Comparison of ENCODE assay signal across 8 cellular contexts in the genomic region with DNA sequence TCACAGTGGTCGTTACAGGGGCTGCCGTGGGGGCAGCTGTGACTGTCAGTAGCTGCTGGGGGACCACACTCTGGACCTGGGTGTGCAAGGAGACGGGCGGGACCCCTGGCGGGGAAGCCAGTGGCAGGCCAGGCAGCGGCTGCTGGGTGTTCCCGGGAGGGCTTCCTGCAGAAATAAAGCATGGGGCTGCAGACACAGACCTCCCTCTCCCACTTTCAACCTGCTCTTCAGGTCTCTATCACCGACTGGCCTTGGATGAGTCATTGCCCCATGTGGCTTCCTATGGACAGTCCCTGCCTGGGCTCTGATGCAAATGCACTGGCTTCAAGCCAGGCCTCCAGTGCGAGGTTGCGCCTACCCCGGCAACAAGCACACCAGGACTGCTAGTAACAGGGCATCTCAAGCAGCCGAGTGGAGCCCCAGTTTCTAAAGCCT. TPM values are rescaled to one million over a fixed set of nuclear protein-coding genes. Genes with fewer than 3 reads are reported as not detected.
DNase-seq lines count a peak whose midpoint lies in the region; ATAC-seq, FAIRE-seq and TF ChIP-seq lines count a peak whose summit lies in the region.

No MANE protein-coding gene starts in this region.

- H3K4me1 ChIP-seq in HepG2 (ENCODE audit: insufficient read depth, low read length): peaks cover 61% of the 10 kb centered on the region

- in situ Hi-C loops in HepG2 (cut with HindIII; ENCODE audit: extremely low pct_ligation_motif_present, low pct_unique_long_range_greater_than_20kb): no loop called here

- BruUV-seq in HepG2 (replicated peaks; lab: Mats Ljungman, UMichigan): no TSS peak

- POLR2A ChIA-PET in HepG2 (lab: Yijun Ruan, JAX): interaction anchor here (1.0 to 1.9 kb wide), 3 partner anchors 11 to 18 kb away, joined by 3 to 4 read pairs (median 4); no protein-coding TSS in a partner anchor

- H3K36me3 ChIP-seq in HepG2 (replicated peaks in 1 of 2; ENCODE audit: control insufficient read depth in 1 of 2, insufficient read depth in 2 of 2, low read length in 2 of 2): peaks cover 58 to 80% of the 10 kb centered on the region in 2 experiments

- FAIRE-seq in HepG2 (lab: Jason Lieb, UNC): no peak

- no peaks in the 10 kb centered on the region for H3K9me3 ChIP-seq in HepG2 (ENCODE audit: low read length)

- TF ChIP-seq EP300 in HepG2 (IDR thresholded peaks at IDR 0.05; ENCODE audit: low read depth in 2 of 2, low read length in 2 of 2) (no peak), HepG2 (CRISPR knock-in tag; IDR thresholded peaks at IDR 0.05; ENCODE audit: borderline replicate concordance) (no peak)

- TF ChIP-seq CTCF in brain (conservative IDR thresholded peaks at IDR 0.05) (no peak), HepG2 (CRISPR knock-in tag; IDR thresholded peaks at IDR 0.05) (0 out of 2 replicates have a peak, but pooled peaks have one; percentile 5)

- intact Hi-C loops in Right ventricle myocardium superior (cut with DNase I): no loop called here
- intact Hi-C loops in Right ventricle myocardium inferior (cut with DNase I): loop anchor here (5.0 kb wide), 1 partner anchor 213 kb away; no protein-coding TSS in a partner anchor
- intact Hi-C loops in HepG2 (cut with micrococcal nuclease; ENCODE audit: unreplicated experiment): no loop called here

- H3K27me3 ChIP-seq in HepG2 (ENCODE audit: control insufficient read depth in 1 of 2, insufficient read depth in 2 of 2, low read length in 2 of 2): no peaks in the 10 kb centered on the region

- no peak overlapping the region for H2AFZ ChIP-seq in HepG2 (ENCODE audit: low read length)

- 77% methylated on average over 7 of the region's 12 CpGs for WGBS in HepG2 (ENCODE audit: low lambda C conversion rate)

- H3K9me3 Mint-ChIP-seq in brain: no peaks in the 10 kb centered on the region

- peaks cover 41% of the 10 kb centered on the region for H3K79me2 ChIP-seq in HepG2 (ENCODE audit: insufficient read depth, low read length)

- no peak for TF ChIP-seq POLR2A in HepG2 (IDR thresholded peaks at IDR 0.05; ENCODE audit: insufficient read depth in 1 of 2, low read depth in 2 of 2, low read length in 2 of 2)

- TF ChIP-seq RAD21 in HepG2 (CRISPR knock-in tag; IDR thresholded peaks at IDR 0.05): no peak

- H3K4me3 Mint-ChIP-seq in brain: peak overlapping the region in 3 of 5 experiments; percentile 29 to 66 (median 63)

- peak; percentile 82 for DNase-seq in Right ventricle myocardium superior
- DNase-seq in Right ventricle myocardium inferior (ENCODE audit: missing footprints): no peak
- DNase-seq in T1000 (lab: John Stamatoyannopoulos, UW): peak; percentile 59
- peak; percentile 78 for DNase-seq in HepG2 (ENCODE audit: low spot score)
- DNase-seq in stimulated activated CD8-positive, alpha-beta memory T cell treated with anti-CD3 and anti-CD28 coated beads, Interleukin-7, amount 100 ng/mL, for 48 hours (ENCODE audit: extremely low read depth in 1 of 2, low read depth in 1 of 2): peak; percentile 71 to 81
- no peak for DNase-seq in NCI-H524 (lab: John Stamatoyannopoulos, UW)

- no peak overlapping the region for H3K4me2 ChIP-seq in HepG2 (ENCODE audit: low read depth, low read length)

- H3K27ac ChIP-seq in HepG2 (ENCODE audit: extremely low read length, insufficient read depth, low read length): no peak overlapping the region

- ATAC-seq in Right ventricle myocardium superior (ENCODE audit: poor library complexity) (no peak), Right ventricle myocardium inferior (no peak), HG03159 (IDR thresholded peaks at IDR 0.05; ENCODE audit: unreplicated experiment) (peak; percentile 30), HepG2 (peak; percentile 48)

- H3K4me3 ChIP-seq in HepG2 (replicated peaks in 1 of 3; ENCODE audit: insufficient read depth in 1 of 3, low read depth in 2 of 3, low read length in 3 of 3): no peak overlapping the region

- H3K27me3 Mint-ChIP-seq in brain: no peaks in the 10 kb centered on the region

- peaks cover 55% of the 10 kb centered on the region for H4K20me1 ChIP-seq in HepG2 (ENCODE audit: insufficient read depth, low read length)

- CTCF ChIA-PET in HepG2 (lab: Yijun Ruan, JAX; ENCODE audit: low intra/inter-chr PET ratio, low total read pairs): no interaction called here

- no peak overlapping the region for H3K9ac ChIP-seq in HepG2 (ENCODE audit: insufficient read depth, low read depth, low read length)

- peak overlapping the region; percentile 44 to 94 (median 85) for H3K27ac Mint-ChIP-seq in brain

- peaks cover 76% of the 10 kb centered on the region for H3K4me1 Mint-ChIP-seq in brain

- H3K36me3 Mint-ChIP-seq in brain: peaks cover 6% of the 10 kb centered on the region

TF ChIP-seq in HepG2, 621 proteins besides CTCF, POLR2A, EP300 and RAD21 (continues in another document):
- TF ChIP-seq HMG20B (CRISPR knock-in tag; conservative IDR thresholded peaks at IDR 0.05) (no peak), TBX3 (IDR thresholded peaks at IDR 0.05; ENCODE audit: borderline replicate concordance) (no peak), NCOR1 (IDR thresholded peaks at IDR 0.05; ENCODE audit: borderline replicate concordance, low read length) (no peak), LCORL (IDR thresholded peaks at IDR 0.05) (no peak), LCORL (CRISPR knock-in tag; IDR thresholded peaks at IDR 0.05) (peak; percentile 50; the same call in 1 of the 2 replicates), TOPORS (CRISPR knock-in tag; IDR thresholded peaks at IDR 0.05) (no peak), ETV5 (CRISPR knock-in tag; IDR thresholded peaks at IDR 0.05; ENCODE audit: borderline replicate concordance) (0 out of 2 replicates have a peak, but pooled peaks have one; percentile 13), ATF4 (CRISPR knock-in tag; IDR thresholded peaks at IDR 0.05) (peak in 1 of 2 experiments; percentile 48; a peak in 1 of 4 replicates), CHD4 (IDR thresholded peaks at IDR 0.05; ENCODE audit: borderline replicate concordance, low read length) (no peak), FOSL1 (CRISPR knock-in tag; IDR thresholded peaks at IDR 0.05; ENCODE audit: borderline replicate concordance) (peak; percentile 69), CEBPG (CRISPR knock-in tag; IDR thresholded peaks at IDR 0.05) (peak; percentile 64), ZNF792 (CRISPR knock-in tag; IDR thresholded peaks at IDR 0.05) (peak; percentile 82; the same call in 1 of the 2 replicates), FOSL2 (CRISPR knock-in tag; IDR thresholded peaks at IDR 0.05) (peak; percentile 97), ATF3 (CRISPR knock-in tag; IDR thresholded peaks at IDR 0.05) (peak; percentile 75), NONO (IDR thresholded peaks at IDR 0.05) (no peak), NONO (CRISPR knock-in tag; conservative IDR thresholded peaks at IDR 0.05) (no peak)
- TF ChIP-seq, protein P1, sequence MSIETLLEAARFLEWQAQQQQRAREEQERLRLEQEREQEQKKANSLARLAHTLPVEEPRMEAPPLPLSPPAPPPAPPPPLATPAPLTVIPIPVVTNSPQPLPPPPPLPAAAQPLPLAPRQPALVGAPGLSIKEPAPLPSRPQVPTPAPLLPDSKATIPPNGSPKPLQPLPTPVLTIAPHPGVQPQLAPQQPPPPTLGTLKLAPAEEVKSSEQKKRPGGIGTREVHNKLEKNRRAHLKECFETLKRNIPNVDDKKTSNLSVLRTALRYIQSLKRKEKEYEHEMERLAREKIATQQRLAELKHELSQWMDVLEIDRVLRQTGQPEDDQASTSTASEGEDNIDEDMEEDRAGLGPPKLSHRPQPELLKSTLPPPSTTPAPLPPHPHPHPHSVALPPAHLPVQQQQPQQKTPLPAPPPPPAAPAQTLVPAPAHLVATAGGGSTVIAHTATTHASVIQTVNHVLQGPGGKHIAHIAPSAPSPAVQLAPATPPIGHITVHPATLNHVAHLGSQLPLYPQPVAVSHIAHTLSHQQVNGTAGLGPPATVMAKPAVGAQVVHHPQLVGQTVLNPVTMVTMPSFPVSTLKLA (IDR thresholded peaks at IDR 0.05): peak; percentile 26; the same call in 1 of the 2 replicates

RNA-seq across cellular contexts. Expression of gene SREBF1, which starts 17.2 kb away (rescaled TPM):
- 14.7 TPM for total RNA-seq in Right ventricle myocardium superior
- 18.9 TPM for total RNA-seq in Right ventricle myocardium inferior
- 39.4 TPM for polyA plus RNA-seq in brain (ENCODE audit: insufficient read depth, low read depth, low replicate concordance)
- total RNA-seq in HepG2 (2016; rRNA removed; fragmentation: Illumina TruSeq; extraction: Trizol): 12.6 and 34.3 TPM in 2 replicates
- 17.8 and 21.9 TPM in 2 replicates for total RNA-seq in HepG2 (2016; cell fraction: cytosol; rRNA removed; fragmentation: Illumina TruSeq; extraction: Trizol; ENCODE audit: low read depth)
- 11.7 and 40.3 TPM in 2 replicates for total RNA-seq in HepG2 (2016; cell fraction: insoluble cytoplasmic fraction; rRNA removed; fragmentation: Illumina TruSeq; extraction: Trizol)
- total RNA-seq in HepG2 (2016; cell fraction: membrane; rRNA removed; fragmentation: Illumina TruSeq; extraction: Trizol): 12.6 and 16.8 TPM in 2 replicates
- 53.2 and 57.7 TPM in 2 replicates for total RNA-seq in HepG2 (2016; cell fraction: nucleus; rRNA removed; fragmentation: Illumina TruSeq; extraction: Trizol)
- 38.0 and 57.5 TPM in 2 replicates for polyA plus RNA-seq in HepG2 (2011; rRNA removed)
- 16.6 and 23.2 TPM in 2 replicates for polyA plus RNA-seq in HepG2 (2011; cell fraction: cytosol; rRNA removed)
- 385 and 409 TPM in 2 replicates for polyA plus RNA-seq in HepG2 (2011; cell fraction: nucleus; rRNA removed)
- polyA plus RNA-seq in HepG2 (2012): 60.2 and 60.8 TPM in 2 replicates
- polyA plus RNA-seq in HepG2 (2016; cell fraction: cytosol; fragmentation: Illumina TruSeq; extraction: Trizol; ENCODE audit: low read depth): 3.6 and 4.8 TPM in 2 replicates
- polyA plus RNA-seq in HepG2 (2016; cell fraction: insoluble cytoplasmic fraction; fragmentation: Illumina TruSeq; extraction: Trizol; ENCODE audit: low read depth): 11.3 and 14.1 TPM in 2 replicates
- polyA plus RNA-seq in HepG2 (2016; cell fraction: membrane; fragmentation: Illumina TruSeq; extraction: Trizol; ENCODE audit: low read depth): 7.4 and 8.0 TPM in 2 replicates
- 156 and 162 TPM in 2 replicates for polyA plus RNA-seq in HepG2 (2016; cell fraction: nucleus; fragmentation: Illumina TruSeq; extraction: Trizol; ENCODE audit: insufficient read depth, low read depth)
- 70.2 and 130 TPM in 2 replicates for polyA minus RNA-seq in HepG2 (2011; rRNA and poly(A)+ RNA removed; ENCODE audit: low replicate concordance)
- 35.3 and 56.1 TPM in 2 replicates for polyA minus RNA-seq in HepG2 (2011; cell fraction: cytosol; rRNA and poly(A)+ RNA removed)
- 93.2 and 119 TPM in 2 replicates for polyA minus RNA-seq in HepG2 (2011; cell fraction: nucleus; rRNA and poly(A)+ RNA removed)

Comparison
In these comparisons a context has a peak if more than half of its experiments do, and no peak if none do; other contexts are left out.
1. DNase-seq: peak in Right ventricle myocardium superior (single experiment), T1000 (single experiment), HepG2 (single experiment) and stimulated activated CD8-positive, alpha-beta memory T cell treated with anti-CD3 and anti-CD28 coated beads, Interleukin-7, amount 100 ng/mL, for 48 hours (2 of 2); none in Right ventricle myocardium inferior (single experiment) and NCI-H524 (0 of 2).
2. ATAC-seq: peak in HG03159 (single experiment) and HepG2 (single experiment); none in Right ventricle myocardium superior (single experiment) and Right ventricle myocardium inferior (single experiment).